In genomic region chr5:35853652-35854051, GRCh38 we compare ENCODE assay signal across 9 cellular contexts. TPM values are rescaled to one million over a fixed set of nuclear protein-coding genes. Genes with fewer than 3 reads are reported as not detected.
DNase-seq lines count a peak whose midpoint lies in the region; ATAC-seq, FAIRE-seq and TF ChIP-seq lines count a peak whose summit lies in the region.
"Had no signal": no experiment of that assay in that cellular context is flagged by ENCODE, and none has a peak within 500 bp of the region (broad histone marks: within the 10 kb centered on the region; RNA-seq: fewer than 3 reads in every experiment).

No MANE protein-coding gene starts in this region.

- H3K36me3 ChIP-seq in MG63, result no peaks in the 10 kb centered on the region

- no peaks in the 10 kb centered on the region for H3K27me3 ChIP-seq in MG63

- no peaks in the 10 kb centered on the region for H3K9me3 ChIP-seq in MG63

- no peak for DNase-seq in GM12892 (ENCODE audit: insufficient read length)
- peak; percentile 54 for DNase-seq in activated CD4-positive, CD25-positive, alpha-beta regulatory T cell treated with anti-CD3 and anti-CD28 coated beads, Interleukin-2, amount 50 U/mL, for 72 hours
- peak; percentile 9 for DNase-seq in amniotic epithelial cell (ENCODE audit: low read depth)
- peak; percentile 43 to 53 for DNase-seq in stimulated activated CD4-positive, alpha-beta T cell treated with anti-CD3 and anti-CD28 coated beads, Interleukin-4, amount 100 ng/mL, for 4 hours
- no peak for DNase-seq in NCI-H146 treated with DMSO at 0.1 percent for 48 hours (lab: John Stamatoyannopoulos, UW; ENCODE audit: unreplicated experiment)
- DNase-seq in MG63, result no peak
- DNase-seq: cortex of kidney had no signal

- no peak for ATAC-seq in HG02840 (IDR thresholded peaks at IDR 0.05; ENCODE audit: low FRiP score, unreplicated experiment)
- no peak for ATAC-seq in GM18867 (IDR thresholded peaks at IDR 0.05; ENCODE audit: unreplicated experiment)

- no peak for TF ChIP-seq POLR2A in GM12892 (IDR thresholded peaks at IDR 0.05; ENCODE audit: low read depth, low read length)

- FAIRE-seq in GM12892 (lab: Jason Lieb, UNC), result peak; percentile 62

- H3K4me3 ChIP-seq in MG63, result no peak overlapping the region

RNA-seq across cellular contexts. Expression of gene IL7R, which starts 3.0 kb away (rescaled TPM):
- polyA plus RNA-seq in GM12892 (2012; ENCODE audit: missing spikeins), result 2.3 TPM
- total RNA-seq in MG63 (2014; rRNA removed; shearing (Covaris generic); ENCODE audit: low replicate concordance), result 3.4 and 3.6 TPM in 2 replicates

Comparison
In these comparisons a context has a peak if more than half of its experiments do, and no peak if none do; other contexts are left out.
1. DNase-seq: peak in activated CD4-positive, CD25-positive, alpha-beta regulatory T cell treated with anti-CD3 and anti-CD28 coated beads, Interleukin-2, amount 50 U/mL, for 72 hours (single experiment), amniotic epithelial cell (single experiment) and stimulated activated CD4-positive, alpha-beta T cell treated with anti-CD3 and anti-CD28 coated beads, Interleukin-4, amount 100 ng/mL, for 4 hours (2 of 2); none in GM12892 (single experiment), NCI-H146 treated with DMSO at 0.1 percent for 48 hours (single experiment) and MG63 (single experiment).